8 cellular contexts compared by ENCODE assay signal in genomic region chr11:35304393-35304790, GRCh38.
DNase-seq lines count a peak whose midpoint lies in the region; ATAC-seq, FAIRE-seq and TF ChIP-seq lines count a peak whose summit lies in the region.

No MANE protein-coding gene starts in this region.

- WGBS in esophagus muscularis mucosa = 17% methylated on average over 2 of the region's 2 CpGs

- H3K9me3 ChIP-seq in PC-3 (ENCODE audit: low read length) = no peaks in the 10 kb centered on the region
- H3K9me3 ChIP-seq in esophagus muscularis mucosa = no peaks in the 10 kb centered on the region

- peak overlapping the region; percentile 19 for H3K4me2 ChIP-seq in PC-3 (ENCODE audit: low read length)

- no peak for TF ChIP-seq EP300 in esophagus muscularis mucosa (IDR thresholded peaks at IDR 0.05)

- intact Hi-C loops in PC-3 (cut with micrococcal nuclease) (no loop called here), esophagus muscularis mucosa (cut with DNase I) (loop anchor here (5.0 kb wide), 1 partner anchor 377 kb away; no protein-coding TSS in a partner anchor)

- H3K9ac ChIP-seq in PC-3 (ENCODE audit: low read length) = no peak overlapping the region; the same call in 1 of the 2 replicates

- H2AFZ ChIP-seq in PC-3 (ENCODE audit: low read length) = peak overlapping the region; percentile 45

- TF ChIP-seq CTCF in PC-3 (conservative IDR thresholded peaks at IDR 0.05; ENCODE audit: low read depth, low read length) = no peak
- TF ChIP-seq CTCF in esophagus muscularis mucosa (IDR thresholded peaks at IDR 0.05) = no peak

- H3K27ac ChIP-seq in PC-3 (ENCODE audit: low read length) (peak overlapping the region; percentile 50), esophagus muscularis mucosa (replicated peaks in 1 of 4) (peak overlapping the region; percentile 65 to 78 (median 70))

- H3K9me2 ChIP-seq in PC-3 (replicated peaks; ENCODE audit: low read length) = no peaks in the 10 kb centered on the region

- DNase-seq in GM03348 (ENCODE audit: low spot score) (peak; percentile 47), PC-3 (peak; percentile 55), esophagus muscularis mucosa (ENCODE audit: extremely low spot score) (no peak), skeletal muscle cell (ENCODE audit: low read depth) (peak; percentile 53), urothelium cell line (ENCODE audit: low spot score) (no peak), hippocampal formation (lab: John Stamatoyannopoulos, UW) (no peak)
- no peak for DNase-seq in activated CD4-positive, alpha-beta T cell treated with anti-CD3 and anti-CD28 coated beads, Interleukin-2, amount 50 U/mL, for 48 hours
- DNase-seq in activated CD4-positive, CD25-positive, alpha-beta regulatory T cell (lab: John Stamatoyannopoulos, UW) = no peak

- BruUV-seq in PC-3 (replicated peaks; lab: Mats Ljungman, UMichigan) = no TSS peak

- no peaks in the 10 kb centered on the region for H4K20me1 ChIP-seq in PC-3 (ENCODE audit: low read length)

- H3K27me3 ChIP-seq in PC-3 (ENCODE audit: low read length) = no peaks in the 10 kb centered on the region
- H3K27me3 ChIP-seq in esophagus muscularis mucosa = no peaks in the 10 kb centered on the region

- FAIRE-seq in urothelium cell line (lab: Jason Lieb, UNC) = no peak

- no peak overlapping the region for H3K4me3 ChIP-seq in PC-3 (ENCODE audit: low read length)
- no peak overlapping the region for H3K4me3 ChIP-seq in esophagus muscularis mucosa
- no peak overlapping the region for H3K4me3 ChIP-seq in skeletal muscle cell (ENCODE audit: low read depth, low read length)

- H3K36me3 ChIP-seq in PC-3 (ENCODE audit: low read depth, low read length) (no peaks in the 10 kb centered on the region), esophagus muscularis mucosa (no peaks in the 10 kb centered on the region)

- H3K4me1 ChIP-seq in PC-3 (ENCODE audit: insufficient read depth, low read length) (peaks cover 21% of the 10 kb centered on the region), esophagus muscularis mucosa (peaks cover 8 to 42% (median 32%) of the 10 kb centered on the region in 4 donors)

- H3F3A ChIP-seq in PC-3 (ENCODE audit: low read length, unreplicated experiment) = no peaks in the 10 kb centered on the region

- no peaks in the 10 kb centered on the region for H3K79me2 ChIP-seq in PC-3 (ENCODE audit: low read length)

- TF ChIP-seq POLR2A in esophagus muscularis mucosa (IDR thresholded peaks at IDR 0.05; ENCODE audit: low read depth) = no peak

- POLR2A ChIA-PET in PC-3 (lab: Charles Lee; ENCODE audit: unreplicated experiment) = no interaction called here

- CTCF ChIA-PET in PC-3 (lab: Charles Lee) = interaction anchor here (1.1 kb wide), 1 partner anchor 43 kb away, joined by 4 read pairs; no protein-coding TSS in a partner anchor

- peak; percentile 61; the same call in 1 of the 2 replicates for ATAC-seq in PC-3

Comparison
In these comparisons a context has a peak if more than half of its experiments do, and no peak if none do; other contexts are left out.
1. DNase-seq: peak in GM03348 (single experiment), PC-3 (single experiment) and skeletal muscle cell (single experiment); none in esophagus muscularis mucosa (single experiment), activated CD4-positive, alpha-beta T cell treated with anti-CD3 and anti-CD28 coated beads, Interleukin-2, amount 50 U/mL, for 48 hours (0 of 2), urothelium cell line (single experiment), hippocampal formation (0 of 2) and activated CD4-positive, CD25-positive, alpha-beta regulatory T cell (0 of 4).